8 cellular contexts compared by ENCODE assay signal in genomic region chr6:54992789-54993188, GRCh38.
DNase-seq lines count a peak whose midpoint lies in the region; ATAC-seq, FAIRE-seq and TF ChIP-seq lines count a peak whose summit lies in the region.

No MANE protein-coding gene starts in this region.

- H3K36me3 ChIP-seq in bronchial epithelial cell (ENCODE audit: control insufficient read depth, insufficient read depth, low read length) (no peaks in the 10 kb centered on the region), transverse colon (no peaks in the 10 kb centered on the region)

- H3K4me1 ChIP-seq in transverse colon, result peaks cover 0 to 18% (median 5%) of the 10 kb centered on the region in 4 donors

- H3K9me3 ChIP-seq in transverse colon, result no peaks in the 10 kb centered on the region

- intact Hi-C loops in transverse colon (cut with DNase I; ENCODE audit: low total_unique reads), result no loop called here

- no peak for FAIRE-seq in bronchial epithelial cell (lab: Jason Lieb, UNC)

- in situ Hi-C loops in KBM-7 (cut with MboI; ENCODE audit: low pct_unique_long_range_greater_than_20kb, low sequenced_read_pairs) (no loop called here), transverse colon (cut with MboI; ENCODE audit: low pct_ligation_motif_present in 1 of 4, low pct_unique_long_range_greater_than_20kb in 1 of 4, low sequenced_read_pairs in 3 of 4) (no loop called here)

- peak; percentile 6 for DNase-seq in NCI-H82 (lab: John Stamatoyannopoulos, UW)
- no peak for DNase-seq in NCI-H82 treated with DMSO at 0.1 percent for 48 hours (lab: John Stamatoyannopoulos, UW; ENCODE audit: unreplicated experiment)
- peak; percentile 16 for DNase-seq in KBM-7
- DNase-seq in bronchial epithelial cell (ENCODE audit: low read depth), result peak; percentile 41
- DNase-seq in transverse colon, result no peak
- no peak for DNase-seq in NCI-H2029 treated with DMSO at 0.1 percent for 48 hours (lab: John Stamatoyannopoulos, UW)
- no peak for DNase-seq in effector CD8-positive, alpha-beta T cell (lab: John Stamatoyannopoulos, UW)

- TF ChIP-seq CTCF in bronchial epithelial cell (IDR thresholded peaks at IDR 0.05; ENCODE audit: insufficient read depth, low read length, severe bottlenecking), result peak; percentile 61
- peak in 3 of 5 experiments; percentile 8 to 16 (median 14) for TF ChIP-seq CTCF in transverse colon (IDR thresholded peaks at IDR 0.05)

- TF ChIP-seq POLR2A in transverse colon (IDR thresholded peaks at IDR 0.05), result no peak

- H3K4me3 ChIP-seq in bronchial epithelial cell (ENCODE audit: low read depth, low read length) (no peak overlapping the region), transverse colon (no peak overlapping the region)

- H3K27me3 ChIP-seq in bronchial epithelial cell (ENCODE audit: control insufficient read depth, insufficient read depth, low read length), result no peaks in the 10 kb centered on the region
- no peaks in the 10 kb centered on the region for H3K27me3 ChIP-seq in transverse colon

- no peak overlapping the region for H3K27ac ChIP-seq in transverse colon

- TF ChIP-seq EP300 in transverse colon (IDR thresholded peaks at IDR 0.05; ENCODE audit: low read depth), result no peak

- no peak for ATAC-seq in GM21447 (IDR thresholded peaks at IDR 0.05; ENCODE audit: unreplicated experiment)

Comparison
In these comparisons a context has a peak if more than half of its experiments do, and no peak if none do; other contexts are left out.
1. DNase-seq: peak in NCI-H82 (single experiment), KBM-7 (single experiment) and bronchial epithelial cell (single experiment); none in NCI-H82 treated with DMSO at 0.1 percent for 48 hours (single experiment), transverse colon (single experiment), NCI-H2029 treated with DMSO at 0.1 percent for 48 hours (single experiment) and effector CD8-positive, alpha-beta T cell (single experiment).